8 cellular contexts compared by ENCODE assay signal in the genomic region with DNA sequence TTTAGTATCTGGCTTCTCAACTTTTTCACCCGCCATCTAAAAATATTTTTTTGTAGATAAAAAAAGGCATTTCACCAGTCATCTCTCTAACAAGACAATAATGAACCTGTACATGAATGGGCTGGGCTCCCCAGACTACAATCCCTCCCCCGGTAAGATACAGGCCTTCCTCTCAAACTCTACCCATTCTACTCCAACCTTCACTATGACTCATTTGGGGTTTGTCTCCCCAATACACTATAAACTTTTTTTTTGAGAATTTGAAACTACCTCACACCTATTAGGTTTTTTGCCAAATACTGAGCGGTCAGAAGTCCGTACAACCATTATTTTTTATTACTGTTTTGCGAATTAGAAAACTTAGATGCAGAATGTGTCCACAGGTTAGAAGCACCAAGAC. TPM values are rescaled to one million over a fixed set of nuclear protein-coding genes. Genes with fewer than 3 reads are reported as not detected.
DNase-seq lines count a peak whose midpoint lies in the region; ATAC-seq, FAIRE-seq and TF ChIP-seq lines count a peak whose summit lies in the region.

No MANE protein-coding gene starts in this region.

- H3K4me1 ChIP-seq in Panc1 (ENCODE audit: control insufficient read depth, insufficient read depth, low read length) (peaks cover 17% of the 10 kb centered on the region), H1 (replicated peaks in 1 of 4; ENCODE audit: control insufficient read depth in 3 of 4, insufficient read depth in 4 of 4, low read length in 3 of 4) (no peaks in the 10 kb centered on the region; a peak in 1 of 7 replicates), neutrophil (ENCODE audit: control insufficient read depth in 1 of 2, insufficient read depth in 1 of 2, low read depth in 1 of 2, low read length in 1 of 2) (peaks cover 8 to 12% of the 10 kb centered on the region in 2 experiments)

- H2BK20ac ChIP-seq in H1 (ENCODE audit: low read length): no peak overlapping the region

- H2BK5ac ChIP-seq in H1 (ENCODE audit: low read depth, low read length): peak overlapping the region; percentile 99

- CTCF ChIA-PET in Panc1 (lab: Charles Lee): no interaction called here
- CTCF ChIA-PET in H1 (lab: Charles Lee; ENCODE audit: partially characterized antibody): no interaction called here

- DNase-seq in ELR (ENCODE audit: low read depth): peak; percentile 46
- DNase-seq in Panc1 (ENCODE audit: low read depth, low spot score): no peak
- DNase-seq in H1 (ENCODE audit: low read depth in 1 of 2, low spot score in 2 of 2): no peak
- DNase-seq in T-helper 9 cell: no peak
- DNase-seq in mucosa of gallbladder (ENCODE audit: low spot score): no peak
- no peak for DNase-seq in OCI-M2 (lab: John Stamatoyannopoulos, UW; ENCODE audit: unreplicated experiment)

- peaks cover 6% of the 10 kb centered on the region in 2 experiments for H4K20me1 ChIP-seq in H1 (replicated peaks in 1 of 2; ENCODE audit: control insufficient read depth in 1 of 2, insufficient read depth in 2 of 2, low read length in 2 of 2)

- H3K79me1 ChIP-seq in H1 (ENCODE audit: low read depth, low read length): no peaks in the 10 kb centered on the region

- H3K4ac ChIP-seq in H1 (replicated peaks; ENCODE audit: insufficient read length, low read depth, low read length): peak overlapping the region; percentile 47

- H2BK12ac ChIP-seq in H1 (ENCODE audit: low read depth, low read length): no peak overlapping the region

- peak overlapping the region; percentile 96 to 98 (median 97) for H3K9ac ChIP-seq in H1 (replicated peaks in 1 of 4; ENCODE audit: extremely low read depth in 1 of 4, low read depth in 3 of 4, low read length in 3 of 4)

- H3K27me3 ChIP-seq in Panc1 (ENCODE audit: control insufficient read depth, insufficient read depth, low read length): no peaks in the 10 kb centered on the region
- H3K27me3 ChIP-seq in H1 (replicated peaks in 1 of 4; ENCODE audit: control insufficient read depth in 3 of 4, extremely low read depth in 1 of 4, insufficient read depth in 3 of 4, low read length in 3 of 4): no peaks in the 10 kb centered on the region
- H3K27me3 ChIP-seq in neutrophil: no peaks in the 10 kb centered on the region

- in situ Hi-C loops in Panc1 (cut with HindIII; ENCODE audit: low pct_unique_long_range_greater_than_20kb, low sequenced_read_pairs): no loop called here

- H3K14ac ChIP-seq in H1 (ENCODE audit: insufficient read length): peak overlapping the region; percentile 8

- no peak overlapping the region for H4K8ac ChIP-seq in H1 (ENCODE audit: extremely low read depth, insufficient read depth, low read length)

- no peak overlapping the region for H2AK5ac ChIP-seq in H1 (ENCODE audit: low read depth, low read length)

- H3K79me2 ChIP-seq in H1 (ENCODE audit: control insufficient read depth in 1 of 2, insufficient read depth in 2 of 2, low read length in 2 of 2): peaks cover 0 to 22% of the 10 kb centered on the region in 2 experiments; a peak in 3 of 4 replicates

- peak overlapping the region; percentile 99 for H4K5ac ChIP-seq in H1 (ENCODE audit: insufficient read length, low read depth, low read length)

- no peak for TF ChIP-seq EP300 in H1 (IDR thresholded peaks at IDR 0.05; ENCODE audit: borderline replicate concordance in 1 of 2, low read depth in 2 of 2, low read length in 2 of 2)

- H3K27ac ChIP-seq in Panc1 (ENCODE audit: low read length) (peak overlapping the region; percentile 99), H1 (ENCODE audit: low read depth, low read length) (peak overlapping the region; percentile 94), neutrophil (peak overlapping the region; percentile 81)

- POLR2A ChIA-PET in Panc1 (lab: Charles Lee): no interaction called here
- POLR2A ChIA-PET in H1 (lab: Charles Lee; ENCODE audit: partially characterized antibody): interaction anchor here (1.3 to 1.8 kb wide), 2 partner anchors 10 to 15 kb away, joined by 3 to 4 read pairs; partner anchors contain the start of gene PTPN11

- H4K91ac ChIP-seq in H1 (replicated peaks; ENCODE audit: insufficient read length, low read length): peak overlapping the region; percentile 48

- H2AFZ ChIP-seq in H1 (ENCODE audit: low read length): no peak overlapping the region

- peaks cover 2% of the 10 kb centered on the region; the same call in 1 of the 2 replicates for H3K23me2 ChIP-seq in H1 (ENCODE audit: low read depth, low read length)

- H3K56ac ChIP-seq in H1 (replicated peaks; ENCODE audit: insufficient read length, low read depth, low read length): peak overlapping the region; percentile 1

- peak overlapping the region; percentile 54 for H3K18ac ChIP-seq in H1 (ENCODE audit: extremely low read depth, low read length)

- no peak for TF ChIP-seq RAD21 in H1 (IDR thresholded peaks at IDR 0.05 in 1 of 2, conservative IDR thresholded peaks at IDR 0.05 in 1 of 2; ENCODE audit: low read depth in 2 of 2, low read length in 2 of 2)

- peak overlapping the region; percentile 90 to 99 for H3K4me3 ChIP-seq in Panc1 (ENCODE audit: low read depth in 2 of 2, low read length in 2 of 2)
- peak overlapping the region; percentile 80 to 98 (median 94) for H3K4me3 ChIP-seq in H1 (ENCODE audit: extremely low read depth in 1 of 4, insufficient read depth in 2 of 4, low read depth in 3 of 4, low read length in 4 of 4)
- H3K4me3 ChIP-seq in neutrophil (ENCODE audit: low read depth in 1 of 2, low read length in 1 of 2): peak overlapping the region; percentile 81 to 89

- no peak overlapping the region for H2BK120ac ChIP-seq in H1 (replicated peaks; ENCODE audit: low read depth, low read length)

- no TSS peak for BruUV-seq in Panc1 (replicated peaks; lab: Mats Ljungman, UMichigan)

- ATAC-seq in Panc1: no peak
- ATAC-seq in HG03196 (IDR thresholded peaks at IDR 0.05; ENCODE audit: unreplicated experiment): no peak

- peak overlapping the region; percentile 78 to 84 for H3K4me2 ChIP-seq in H1 (ENCODE audit: insufficient read depth in 1 of 2, low read depth in 2 of 2, low read length in 2 of 2)

- intact Hi-C loops in Panc1 (cut with micrococcal nuclease; ENCODE audit: unreplicated experiment): no loop called here

- H3K23ac ChIP-seq in H1 (ENCODE audit: insufficient read length): no peak overlapping the region

- no peak for FAIRE-seq in H1 (lab: Jason Lieb, UNC)

- H3K9me3 ChIP-seq in Panc1 (ENCODE audit: control insufficient read depth, insufficient read depth, low read depth, low read length) (no peaks in the 10 kb centered on the region), H1 (ENCODE audit: insufficient read depth in 2 of 2, low read depth in 1 of 2, low read length in 1 of 2) (no peaks in the 10 kb centered on the region), neutrophil (no peaks in the 10 kb centered on the region)

- TF ChIP-seq CTCF in Panc1 (IDR thresholded peaks at IDR 0.05): no peak
- no peak for TF ChIP-seq CTCF in H1 (IDR thresholded peaks at IDR 0.05; ENCODE audit: control extremely low read depth in 1 of 3, insufficient read depth in 1 of 3, low read depth in 1 of 3, low read length in 3 of 3)
- TF ChIP-seq CTCF in neutrophil (IDR thresholded peaks at IDR 0.05): no peak

- 11% methylated on average over 5 of the region's 5 CpGs; no CpG with 5 or more reads in 1 of the 2 experiments for WGBS in H1 (ENCODE audit: extremely low coverage in 1 of 2, insufficient coverage in 1 of 2, insufficient read length in 1 of 2, insufficient replicate concordance in 2 of 2, low coverage in 1 of 2, low lambda C conversion rate in 2 of 2, missing lambda C conversion rate in 1 of 2), 2 experiments

- no peak overlapping the region for H2BK15ac ChIP-seq in H1 (ENCODE audit: low read length)

- TF ChIP-seq POLR2A in H1 (IDR thresholded peaks at IDR 0.05; ENCODE audit: control extremely low read depth in 1 of 2, low read depth in 2 of 2, low read length in 2 of 2): no peak

- H3K36me3 ChIP-seq in Panc1 (ENCODE audit: control insufficient read depth, insufficient read depth, low read length) (peaks cover 37% of the 10 kb centered on the region), H1 (ENCODE audit: control insufficient read depth in 2 of 4, insufficient read depth in 4 of 4, low read length in 3 of 4) (peaks cover 26 to 48% (median 41%) of the 10 kb centered on the region in 4 experiments), neutrophil (peaks cover 39% of the 10 kb centered on the region)

RNA-seq across cellular contexts. Expression of gene RPL6, which starts 0.8 kb away (rescaled TPM):
- total RNA-seq in Panc1 (2021; ENCODE audit: unreplicated experiment): 969 TPM
- polyA plus RNA-seq in Panc1 (2012; ENCODE audit: insufficient read length): 707 TPM
- total RNA-seq in H1 (2021; fragmentation: NEBNext Ultra II Directional; extraction: Animal tissue kit (Norgen Biotek cat#: 25700)): 1,643 and 1,666 TPM in 2 replicates
- 685 and 1,073 TPM in 2 replicates for polyA plus RNA-seq in H1 (2011; rRNA removed)
- 1,571 TPM for polyA plus RNA-seq in H1 (2011; cell fraction: cytosol; rRNA removed)
- 2,461 TPM for polyA plus RNA-seq in H1 (2011; cell fraction: nucleus; rRNA removed)
- 1,852 to 2,341 TPM (median 2,040 TPM) in 4 replicates for polyA plus RNA-seq in H1 (2012, experiment 1 of 2)
- 422 TPM for polyA plus RNA-seq in H1 (2012, experiment 2 of 2)
- polyA plus RNA-seq in H1 (2013, experiment 1 of 2): 3,246 TPM
- polyA plus RNA-seq in H1 (2013, experiment 2 of 2): 2,872 TPM
- polyA minus RNA-seq in H1 (2011; rRNA and poly(A)+ RNA removed): 540 and 573 TPM in 2 replicates
- polyA minus RNA-seq in H1 (2011; cell fraction: cytosol; rRNA and poly(A)+ RNA removed): 337 TPM
- 1,303 TPM for polyA minus RNA-seq in H1 (2011; cell fraction: nucleus; rRNA and poly(A)+ RNA removed)
- 769 TPM for total RNA-seq in mucosa of gallbladder

RNA-seq across cellular contexts. Expression of gene PTPN11, which starts 10.1 kb away (rescaled TPM):
- total RNA-seq in Panc1 (2021; ENCODE audit: unreplicated experiment) (139 TPM), mucosa of gallbladder (96.8 TPM)
- polyA plus RNA-seq in Panc1 (2012; ENCODE audit: insufficient read length): 59.8 TPM
- 130 and 133 TPM in 2 replicates for total RNA-seq in H1 (2021; fragmentation: NEBNext Ultra II Directional; extraction: Animal tissue kit (Norgen Biotek cat#: 25700))
- 28.3 and 32.8 TPM in 2 replicates for polyA plus RNA-seq in H1 (2011; rRNA removed)
- 41.0 TPM for polyA plus RNA-seq in H1 (2011; cell fraction: cytosol; rRNA removed)
- 28.8 TPM for polyA plus RNA-seq in H1 (2011; cell fraction: nucleus; rRNA removed)
- 34.2 to 70.5 TPM (median 47.4 TPM) in 4 replicates for polyA plus RNA-seq in H1 (2012, experiment 1 of 2)
- 3.0 TPM for polyA plus RNA-seq in H1 (2012, experiment 2 of 2)
- polyA plus RNA-seq in H1 (2013, experiment 1 of 2): 51.1 TPM
- 54.5 TPM for polyA plus RNA-seq in H1 (2013, experiment 2 of 2)
- polyA minus RNA-seq in H1 (2011; rRNA and poly(A)+ RNA removed): 61.5 and 63.9 TPM in 2 replicates
- polyA minus RNA-seq in H1 (2011; cell fraction: cytosol; rRNA and poly(A)+ RNA removed): 39.6 TPM
- 39.2 TPM for polyA minus RNA-seq in H1 (2011; cell fraction: nucleus; rRNA and poly(A)+ RNA removed)

RNA-seq across cellular contexts. Expression of gene HECTD4, which starts 26.4 kb away (rescaled TPM):
- 51.3 TPM for total RNA-seq in Panc1 (2021; ENCODE audit: unreplicated experiment)
- polyA plus RNA-seq in Panc1 (2012; ENCODE audit: insufficient read length): 48.4 TPM
- 28.7 and 33.7 TPM in 2 replicates for total RNA-seq in H1 (2021; fragmentation: NEBNext Ultra II Directional; extraction: Animal tissue kit (Norgen Biotek cat#: 25700))
- 6.5 and 10.3 TPM in 2 replicates for polyA plus RNA-seq in H1 (2011; rRNA removed)
- polyA plus RNA-seq in H1 (2011; cell fraction: cytosol; rRNA removed): 6.7 TPM
- 34.6 TPM for polyA plus RNA-seq in H1 (2011; cell fraction: nucleus; rRNA removed)
- polyA plus RNA-seq in H1 (2012, experiment 1 of 2): 14.8 to 20.9 TPM (median 16.0 TPM) in 4 replicates
- 2.6 TPM for polyA plus RNA-seq in H1 (2012, experiment 2 of 2)
- polyA plus RNA-seq in H1 (2013, experiment 1 of 2): 7.9 TPM
- 6.5 TPM for polyA plus RNA-seq in H1 (2013, experiment 2 of 2)
- polyA minus RNA-seq in H1 (2011; rRNA and poly(A)+ RNA removed): 35.2 and 40.0 TPM in 2 replicates
- 20.3 TPM for polyA minus RNA-seq in H1 (2011; cell fraction: cytosol; rRNA and poly(A)+ RNA removed)
- 64.2 TPM for polyA minus RNA-seq in H1 (2011; cell fraction: nucleus; rRNA and poly(A)+ RNA removed)
- total RNA-seq in mucosa of gallbladder: 49.1 TPM
